8 cellular contexts compared by ENCODE assay signal in genomic region chr10:102644066-102644645, GRCh38. TPM values are rescaled to one million over a fixed set of nuclear protein-coding genes. Genes with fewer than 3 reads are reported as not detected.
DNase-seq lines count a peak whose midpoint lies in the region; ATAC-seq and TF ChIP-seq lines count a peak whose summit lies in the region.

Gene TRIM8 (plus strand): TSS chr10:102644479. CDS start chr10:102644618, 139 bp downstream.

- in situ Hi-C loops in ACHN (cut with HindIII; ENCODE audit: low pct_ligation_motif_present, low pct_unique_long_range_greater_than_20kb, low sequenced_read_pairs): no loop called here

- TF ChIP-seq CTCF in RWPE1 (conservative IDR thresholded peaks at IDR 0.05; ENCODE audit: low read depth): no peak

- no peaks in the 10 kb centered on the region for H3K9me3 Mint-ChIP-seq in activated naive CD8-positive, alpha-beta T cell treated with anti-CD3 and anti-CD28 coated beads for 36 hours

- CTCF ChIA-PET in RWPE1 (lab: Yijun Ruan, JAX): interaction anchor here (0.6 to 1.4 kb wide), 9 partner anchors 12 to 298 kb away, joined by 3 to 9 read pairs (median 3); no protein-coding TSS in a partner anchor

- peak within 1 kb of the TSS; percentile 96 for H3K27ac Mint-ChIP-seq in activated naive CD8-positive, alpha-beta T cell treated with anti-CD3 and anti-CD28 coated beads for 36 hours

- H3K27ac ChIP-seq in RWPE1: peak within 1 kb of the TSS; percentile 100

- POLR2A ChIA-PET in RWPE1 (lab: Yijun Ruan, JAX; ENCODE audit: low non-redundant PET): interaction anchor here (0.6 to 1.0 kb wide), 4 partner anchors 13 to 76 kb away, joined by 3 to 4 read pairs (median 4); no protein-coding TSS in a partner anchor

- peak; percentile 15 for ATAC-seq in GM21723 (IDR thresholded peaks at IDR 0.05; ENCODE audit: unreplicated experiment)

- H3K4me1 Mint-ChIP-seq in activated naive CD8-positive, alpha-beta T cell treated with anti-CD3 and anti-CD28 coated beads for 36 hours: peaks cover 37% of the 10 kb centered on the region

- H3K27me3 Mint-ChIP-seq in activated naive CD8-positive, alpha-beta T cell treated with anti-CD3 and anti-CD28 coated beads for 36 hours: no peaks in the 10 kb centered on the region

- peaks cover 19% of the 10 kb centered on the region for H3K36me3 Mint-ChIP-seq in activated naive CD8-positive, alpha-beta T cell treated with anti-CD3 and anti-CD28 coated beads for 36 hours

- H3K4me3 Mint-ChIP-seq in activated naive CD8-positive, alpha-beta T cell treated with anti-CD3 and anti-CD28 coated beads for 36 hours: peak within 1 kb of the TSS; percentile 92

- DNase-seq in ACHN: peak; percentile 51
- DNase-seq in RWPE1 (ENCODE audit: low spot score): no peak
- DNase-seq in activated naive CD8-positive, alpha-beta T cell treated with anti-CD3 and anti-CD28 coated beads for 36 hours: peak; percentile 78
- peak; percentile 80 for DNase-seq in cardiac septum (ENCODE audit: low spot score)
- no peak for DNase-seq in pulmonary artery endothelial cell (ENCODE audit: low read depth, low spot score)
- no peak for DNase-seq in SKM-1 treated with dmso at 0.1 percent for 144 hours (lab: John Stamatoyannopoulos, UW; ENCODE audit: unreplicated experiment)
- no peak for DNase-seq in NCI-H1694 (lab: John Stamatoyannopoulos, UW)

- intact Hi-C loops in cardiac septum (cut with DNase I): loop anchor here (2.0 kb wide), 1 partner anchor 31 kb away; no protein-coding TSS in a partner anchor

RNA-seq across cellular contexts. Expression of gene TRIM8, which starts in this region (rescaled TPM):
- total RNA-seq in activated naive CD8-positive, alpha-beta T cell treated with anti-CD3 and anti-CD28 coated beads for 36 hours: 10 to 100 TPM; 40.4 to 41.8 TPM
- total RNA-seq in cardiac septum: 99.6 TPM
- total RNA-seq in pulmonary artery endothelial cell: 56.8 and 57.2 TPM in 2 replicates

Comparison
In these comparisons a context has a peak if more than half of its experiments do, and no peak if none do; other contexts are left out.
1. DNase-seq: peak in ACHN (single experiment), activated naive CD8-positive, alpha-beta T cell treated with anti-CD3 and anti-CD28 coated beads for 36 hours (single experiment) and cardiac septum (single experiment); none in RWPE1 (single experiment), pulmonary artery endothelial cell (single experiment), SKM-1 treated with dmso at 0.1 percent for 144 hours (single experiment) and NCI-H1694 (single experiment).